In the genomic region with DNA sequence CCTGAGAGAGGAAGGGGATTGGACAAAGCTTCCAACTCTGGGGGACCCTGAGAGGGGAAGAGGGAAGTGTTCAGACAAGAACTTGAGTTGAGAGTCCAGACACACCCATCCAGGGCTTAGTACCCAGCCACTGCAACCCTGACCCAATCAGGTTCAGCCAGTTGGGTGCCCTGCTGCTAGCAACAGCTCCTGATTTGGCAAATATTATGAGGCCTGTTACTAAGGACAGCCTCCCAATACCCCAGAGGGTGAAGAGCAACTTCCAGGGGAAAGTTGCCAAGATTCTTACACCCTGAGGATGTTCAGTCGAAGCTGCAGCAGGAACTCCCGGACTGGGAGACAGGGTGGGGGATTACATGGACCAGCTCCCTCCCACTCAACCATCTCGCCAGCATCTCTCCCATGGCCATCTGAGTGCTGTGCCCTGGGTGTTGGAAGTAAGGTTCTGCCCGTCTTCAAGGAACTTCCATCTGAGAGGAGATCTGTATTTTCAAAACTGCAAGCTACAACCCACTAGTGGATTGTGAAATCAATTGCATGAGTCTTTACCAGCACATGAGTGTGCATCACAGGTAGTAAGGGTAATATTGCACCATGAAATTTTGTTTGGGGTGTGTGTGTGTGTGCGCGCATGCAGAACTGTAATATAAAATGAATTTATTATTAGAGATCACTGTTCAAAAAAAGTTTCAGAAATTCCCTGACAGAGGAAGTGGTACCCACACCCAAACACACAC, we compare ENCODE assay signal across 11 cellular contexts. TPM values are rescaled to one million over a fixed set of nuclear protein-coding genes. Genes with fewer than 3 reads are reported as not detected.
DNase-seq lines count a peak whose midpoint lies in the region; ATAC-seq and TF ChIP-seq lines count a peak whose summit lies in the region.
"Had no signal": no experiment of that assay in that cellular context is flagged by ENCODE, and none has a peak within 500 bp of the region (broad histone marks: within the 10 kb centered on the region; RNA-seq: fewer than 3 reads in every experiment).

No MANE protein-coding gene starts in this region.

- peaks cover 23% of the 10 kb centered on the region for H3K4me1 ChIP-seq in PC-3 (ENCODE audit: insufficient read depth, low read length)

- H2AFZ ChIP-seq in PC-3 (ENCODE audit: low read length) = no peak overlapping the region

- H3K4me2 ChIP-seq in PC-3 (ENCODE audit: low read length) = peak overlapping the region; percentile 16; the same call in 1 of the 2 replicates

- H3K27me3 Mint-ChIP-seq in naive thymus-derived CD8-positive, alpha-beta T cell = peaks cover 0 to 2% (median 0%) of the 10 kb centered on the region in 5 donors
- no peaks in the 10 kb centered on the region for H3K27me3 Mint-ChIP-seq in natural killer cell (ENCODE audit: low read depth in 2 of 2)

- H3K36me3 ChIP-seq in PC-3 (ENCODE audit: low read depth, low read length) = no peaks in the 10 kb centered on the region
- H3K36me3 ChIP-seq: cardiac muscle cell had no signal

- CTCF ChIA-PET in PC-3 (lab: Charles Lee) = interaction anchor here (0.8 kb wide), 1 partner anchor 705 kb away, joined by 3 read pairs; no protein-coding TSS in a partner anchor

- H3F3A ChIP-seq in PC-3 (ENCODE audit: low read length, unreplicated experiment) = no peaks in the 10 kb centered on the region

- POLR2A ChIA-PET in PC-3 (lab: Charles Lee; ENCODE audit: unreplicated experiment) = interaction anchor here (0.6 kb wide), 1 partner anchor 595 kb away, joined by 3 read pairs; no protein-coding TSS in a partner anchor
- POLR2A ChIA-PET in naive thymus-derived CD8-positive, alpha-beta T cell (lab: Charles Lee) = no interaction called here

- H3K4me3 ChIP-seq in PC-3 (ENCODE audit: low read length) = no peak overlapping the region
- H3K4me3 ChIP-seq: cardiac muscle cell had no signal

- intact Hi-C loops in PC-3 (cut with micrococcal nuclease) (no loop called here), natural killer cell (cut with micrococcal nuclease) (no loop called here)

- ATAC-seq in PC-3 (0 out of 2 replicates have a peak, but pooled peaks have one; percentile 31), esophagus mucosa (peak; percentile 93), HG02938 (IDR thresholded peaks at IDR 0.05; ENCODE audit: unreplicated experiment) (no peak), natural killer cell (no peak), GM18873 (IDR thresholded peaks at IDR 0.05; ENCODE audit: low FRiP score, unreplicated experiment) (no peak)
- ATAC-seq in naive thymus-derived CD8-positive, alpha-beta T cell = no peak

- no peak for TF ChIP-seq CTCF in PC-3 (conservative IDR thresholded peaks at IDR 0.05; ENCODE audit: low read depth, low read length)
- TF ChIP-seq CTCF in natural killer cell (IDR thresholded peaks at IDR 0.05) = no peak

- no peaks in the 10 kb centered on the region for H3K79me2 ChIP-seq in PC-3 (ENCODE audit: low read length)

- DNase-seq in EL (peak; percentile 68), PC-3 (peak; percentile 76), myocyte (ENCODE audit: low read depth) (peak; percentile 22), natural killer cell (no peak)
- no peak for DNase-seq in naive thymus-derived CD8-positive, alpha-beta T cell
- DNase-seq: head of caudate nucleus had no signal

- peak overlapping the region in 4 of 10 donors; percentile 24 to 61 (median 44) for H3K27ac Mint-ChIP-seq in naive thymus-derived CD8-positive, alpha-beta T cell
- H3K27ac Mint-ChIP-seq in natural killer cell = peak overlapping the region in 1 of 2 donors; percentile 1

- H3K9me2 ChIP-seq in PC-3 (replicated peaks; ENCODE audit: low read length) = no peaks in the 10 kb centered on the region

- no peak overlapping the region for H3K9ac ChIP-seq in PC-3 (ENCODE audit: low read length)

- no peak overlapping the region for H3K4me3 Mint-ChIP-seq in naive thymus-derived CD8-positive, alpha-beta T cell
- H3K4me3 Mint-ChIP-seq in natural killer cell = no peak overlapping the region

- peak overlapping the region; percentile 42 for H3K27ac ChIP-seq in PC-3 (ENCODE audit: low read length)
- H3K27ac ChIP-seq: cardiac muscle cell, VCaP had no signal

- no TSS peak for BruUV-seq in PC-3 (replicated peaks; lab: Mats Ljungman, UMichigan)

- H3K9me3 Mint-ChIP-seq in naive thymus-derived CD8-positive, alpha-beta T cell = no peaks in the 10 kb centered on the region
- H3K9me3 Mint-ChIP-seq in natural killer cell = no peaks in the 10 kb centered on the region

- no peaks in the 10 kb centered on the region for H4K20me1 ChIP-seq in PC-3 (ENCODE audit: low read length)

- H3K27me3 ChIP-seq in PC-3 (ENCODE audit: low read length) = no peaks in the 10 kb centered on the region
- H3K27me3 ChIP-seq: cardiac muscle cell had no signal

- no peaks in the 10 kb centered on the region for H3K36me3 Mint-ChIP-seq in naive thymus-derived CD8-positive, alpha-beta T cell
- H3K36me3 Mint-ChIP-seq in natural killer cell = no peaks in the 10 kb centered on the region

- H3K9me3 ChIP-seq in PC-3 (ENCODE audit: low read length) = no peaks in the 10 kb centered on the region

- H3K4me1 Mint-ChIP-seq in naive thymus-derived CD8-positive, alpha-beta T cell = peaks cover 0 to 6% (median 2%) of the 10 kb centered on the region in 4 donors
- peaks cover 0 to 17% of the 10 kb centered on the region in 2 donors for H3K4me1 Mint-ChIP-seq in natural killer cell

RNA-seq across cellular contexts. Expression of a gene that starts 11.5 kb away (rescaled TPM):
- total RNA-seq in PC-3 (2014; rRNA removed) (0.12 and 0.15 TPM in 2 replicates), esophagus mucosa (291 TPM), myocyte (not detected in 2 replicates), natural killer cell (not detected)
- polyA plus RNA-seq in myocyte (2012) = not detected
- not detected for total RNA-seq in naive thymus-derived CD8-positive, alpha-beta T cell
- polyA plus RNA-seq in naive thymus-derived CD8-positive, alpha-beta T cell = not detected
- total RNA-seq: cardiac muscle cell had no signal
- polyA plus RNA-seq: cardiac muscle cell had no signal

RNA-seq across cellular contexts. Expression of a gene that starts 26.2 kb away (rescaled TPM):
- total RNA-seq in PC-3 (2014; rRNA removed) = 0.46 TPM in 1 of 2 replicates, not detected in the other
- 0.32 TPM for total RNA-seq in esophagus mucosa
- not detected in 2 replicates for total RNA-seq in myocyte
- polyA plus RNA-seq in myocyte (2012) = 0.04 TPM
- not detected for total RNA-seq in naive thymus-derived CD8-positive, alpha-beta T cell
- not detected for polyA plus RNA-seq in naive thymus-derived CD8-positive, alpha-beta T cell
- under 1 TPM in 1 of 3 donors, not detected in 2; 0.18 TPM for total RNA-seq in natural killer cell
- total RNA-seq: cardiac muscle cell had no signal
- polyA plus RNA-seq: cardiac muscle cell had no signal

RNA-seq across cellular contexts. Expression of a gene that starts 44.6 kb away (rescaled TPM):
- total RNA-seq in PC-3 (2014; rRNA removed) (719 and 1,028 TPM in 2 replicates), esophagus mucosa (40.1 TPM), myocyte (0.16 TPM in 1 of 2 replicates, not detected in the other), natural killer cell (under 1 TPM in 2 of 3 donors, not detected in 1; 0.24 to 0.25 TPM)
- not detected for polyA plus RNA-seq in myocyte (2012)
- under 1 TPM; 0.52 to 0.66 TPM for total RNA-seq in naive thymus-derived CD8-positive, alpha-beta T cell
- polyA plus RNA-seq in naive thymus-derived CD8-positive, alpha-beta T cell = not detected

RNA-seq across cellular contexts. Expression of a gene that starts 46.4 kb away (rescaled TPM):
- total RNA-seq in PC-3 (2014; rRNA removed) = 20.7 and 23.0 TPM in 2 replicates
- total RNA-seq in esophagus mucosa = 1,080 TPM
- not detected in 2 replicates for total RNA-seq in myocyte
- polyA plus RNA-seq in myocyte (2012) = not detected
- not detected for total RNA-seq in naive thymus-derived CD8-positive, alpha-beta T cell
- not detected for polyA plus RNA-seq in naive thymus-derived CD8-positive, alpha-beta T cell
- not detected for total RNA-seq in natural killer cell
- total RNA-seq: cardiac muscle cell had no signal
- polyA plus RNA-seq: cardiac muscle cell had no signal

Comparison
In these comparisons a context has a peak if more than half of its experiments do, and no peak if none do; other contexts are left out.
1. DNase-seq: peak in EL (single experiment), PC-3 (single experiment) and myocyte (single experiment); none in naive thymus-derived CD8-positive, alpha-beta T cell (0 of 10) and natural killer cell (single experiment).
2. ATAC-seq: peak in PC-3 (single experiment) and esophagus mucosa (single experiment); none in naive thymus-derived CD8-positive, alpha-beta T cell (0 of 2), HG02938 (single experiment), natural killer cell (0 of 3) and GM18873 (single experiment).
3. RNA of a gene that starts 11.5 kb away (total RNA-seq): 291 TPM in esophagus mucosa (single experiment); 0.12 to 0.15 TPM in PC-3, not detected in myocyte, not detected in naive thymus-derived CD8-positive, alpha-beta T cell and not detected in natural killer cell; every median in the first group is over 100 times any median in the second.
4. RNA of a gene that starts 44.6 kb away (total RNA-seq): 719 to 1,028 TPM in PC-3 and 40.1 TPM in esophagus mucosa (single experiment); 0.52 to 0.66 TPM in naive thymus-derived CD8-positive, alpha-beta T cell, 0.24 to 0.25 TPM in natural killer cell and 0.16 TPM in myocyte; every median in the first group is over 10 times any median in the second.